12 cellular contexts compared by ENCODE assay signal in genomic region chr17:2060681-2061440, GRCh38. TPM values are rescaled to one million over a fixed set of nuclear protein-coding genes. Genes with fewer than 3 reads are reported as not detected.
DNase-seq lines count a peak whose midpoint lies in the region; ATAC-seq and TF ChIP-seq lines count a peak whose summit lies in the region.
"Had no signal": no experiment of that assay in that cellular context is flagged by ENCODE, and none has a peak within 500 bp of the region (broad histone marks: within the 10 kb centered on the region; RNA-seq: fewer than 3 reads in every experiment).

No MANE protein-coding gene starts in this region.

- POLR2A ChIA-PET in activated CD4-positive, alpha-beta memory T cell treated with anti-CD3 and anti-CD28 coated beads for 36 hours (lab: Charles Lee) = interaction anchor here (1.0 kb wide), 1 partner anchor 215 kb away, joined by 5 read pairs; no protein-coding TSS in a partner anchor
- POLR2A ChIA-PET in activated CD4-positive, alpha-beta memory T cell treated with anti-CD3 and anti-CD28 coated beads, Interleukin-2, amount 10 ng/mL, durations not matched to agents 7 days and 5 days (lab: Charles Lee) = interaction anchor here (1.0 to 5.9 kb wide), 4 partner anchors 9 to 184 kb away, joined by 3 to 58 read pairs (median 12); no protein-coding TSS in a partner anchor

- H3K9me3 Mint-ChIP-seq in activated CD4-positive, alpha-beta memory T cell treated with anti-CD3 and anti-CD28 coated beads for 36 hours = no peaks in the 10 kb centered on the region
- H3K9me3 Mint-ChIP-seq in activated CD4-positive, alpha-beta memory T cell treated with anti-CD3 and anti-CD28 coated beads, Interleukin-2, amount 10 ng/mL, durations not matched to agents 7 days and 5 days = no peaks in the 10 kb centered on the region
- H3K9me3 Mint-ChIP-seq in endothelial cell (ENCODE audit: unreplicated experiment) = no peaks in the 10 kb centered on the region

- H3K9ac ChIP-seq in muscle layer of colon (ENCODE audit: low read length) = no peak overlapping the region

- H3K27ac ChIP-seq in muscle layer of colon (ENCODE audit: low read depth, low read length) (peak overlapping the region; percentile 75), tibial nerve (peak overlapping the region; percentile 66 to 92 (median 92))

- no peak for DNase-seq in activated CD4-positive, alpha-beta memory T cell treated with anti-CD3 and anti-CD28 coated beads for 36 hours
- no peak for DNase-seq in activated CD4-positive, alpha-beta memory T cell treated with anti-CD3 and anti-CD28 coated beads, Interleukin-2, amount 10 ng/mL, durations not matched to agents 7 days and 5 days
- DNase-seq in endothelial cell (ENCODE audit: low spot score) (no peak), tibial nerve (ENCODE audit: low spot score in 2 of 2) (no peak), GF-D8 (lab: John Stamatoyannopoulos, UW) (no peak), hippocampal formation (lab: John Stamatoyannopoulos, UW) (no peak)
- DNase-seq: endodermal cell, NCI-H1105, T-helper 9 cell had no signal

- no peak for ATAC-seq in GM21825 (IDR thresholded peaks at IDR 0.05; ENCODE audit: unreplicated experiment)
- ATAC-seq: pancreas had no signal

- peak overlapping the region; percentile 24 for H3K27ac Mint-ChIP-seq in activated CD4-positive, alpha-beta memory T cell treated with anti-CD3 and anti-CD28 coated beads for 36 hours
- no peak overlapping the region for H3K27ac Mint-ChIP-seq in activated CD4-positive, alpha-beta memory T cell treated with anti-CD3 and anti-CD28 coated beads, Interleukin-2, amount 10 ng/mL, durations not matched to agents 7 days and 5 days
- no peak overlapping the region for H3K27ac Mint-ChIP-seq in endothelial cell (ENCODE audit: unreplicated experiment)
- H3K27ac Mint-ChIP-seq: endodermal cell had no signal

- WGBS in tibial nerve, 2 donors = 57 to 71% methylated on average over 18 to 21 of the region's 21 CpGs

- peaks cover 0 to 11% of the 10 kb centered on the region in 2 donors for H3K27me3 ChIP-seq in muscle layer of colon (ENCODE audit: control insufficient read depth in 1 of 2, insufficient read depth in 2 of 2, low read length in 2 of 2)
- H3K27me3 ChIP-seq in tibial nerve = peaks cover 0 to 17% of the 10 kb centered on the region in 2 donors

- TF ChIP-seq CTCF in endothelial cell (IDR thresholded peaks at IDR 0.05; ENCODE audit: unreplicated experiment) (no peak), tibial nerve (IDR thresholded peaks at IDR 0.05) (no peak)

- intact Hi-C loops in activated CD4-positive, alpha-beta memory T cell treated with anti-CD3 and anti-CD28 coated beads for 36 hours (cut with micrococcal nuclease) = no loop called here

- peaks cover 48% of the 10 kb centered on the region for H3K4me1 ChIP-seq in muscle layer of colon (ENCODE audit: insufficient read depth, low read length)
- H3K4me1 ChIP-seq in tibial nerve = peaks cover 0 to 94% (median 62%) of the 10 kb centered on the region in 4 donors
- H3K4me1 ChIP-seq: pancreas had no signal

- peaks cover 5% of the 10 kb centered on the region for H3K27me3 Mint-ChIP-seq in activated CD4-positive, alpha-beta memory T cell treated with anti-CD3 and anti-CD28 coated beads for 36 hours
- H3K27me3 Mint-ChIP-seq in activated CD4-positive, alpha-beta memory T cell treated with anti-CD3 and anti-CD28 coated beads, Interleukin-2, amount 10 ng/mL, durations not matched to agents 7 days and 5 days = peaks cover 1% of the 10 kb centered on the region
- peaks cover 26% of the 10 kb centered on the region for H3K27me3 Mint-ChIP-seq in endothelial cell (ENCODE audit: unreplicated experiment)

- H3K36me3 Mint-ChIP-seq in activated CD4-positive, alpha-beta memory T cell treated with anti-CD3 and anti-CD28 coated beads for 36 hours = peaks cover 54% of the 10 kb centered on the region
- H3K36me3 Mint-ChIP-seq in activated CD4-positive, alpha-beta memory T cell treated with anti-CD3 and anti-CD28 coated beads, Interleukin-2, amount 10 ng/mL, durations not matched to agents 7 days and 5 days (ENCODE audit: low read depth) = peaks cover 60% of the 10 kb centered on the region
- H3K36me3 Mint-ChIP-seq in endothelial cell (ENCODE audit: low read depth, unreplicated experiment) = peaks cover 31% of the 10 kb centered on the region

- H3K4me3 Mint-ChIP-seq in activated CD4-positive, alpha-beta memory T cell treated with anti-CD3 and anti-CD28 coated beads for 36 hours = no peak overlapping the region
- H3K4me3 Mint-ChIP-seq in activated CD4-positive, alpha-beta memory T cell treated with anti-CD3 and anti-CD28 coated beads, Interleukin-2, amount 10 ng/mL, durations not matched to agents 7 days and 5 days = no peak overlapping the region
- peak overlapping the region; percentile 37 for H3K4me3 Mint-ChIP-seq in endothelial cell (ENCODE audit: unreplicated experiment)
- H3K4me3 Mint-ChIP-seq: endodermal cell had no signal

- peaks cover 12% of the 10 kb centered on the region for H3K4me1 Mint-ChIP-seq in activated CD4-positive, alpha-beta memory T cell treated with anti-CD3 and anti-CD28 coated beads for 36 hours (ENCODE audit: low read depth)
- peaks cover 58% of the 10 kb centered on the region for H3K4me1 Mint-ChIP-seq in activated CD4-positive, alpha-beta memory T cell treated with anti-CD3 and anti-CD28 coated beads, Interleukin-2, amount 10 ng/mL, durations not matched to agents 7 days and 5 days
- H3K4me1 Mint-ChIP-seq in endothelial cell (ENCODE audit: unreplicated experiment) = peaks cover 47% of the 10 kb centered on the region

- no peak for TF ChIP-seq EP300 in tibial nerve (IDR thresholded peaks at IDR 0.05)

- H3K9me3 ChIP-seq in muscle layer of colon (ENCODE audit: low read length) = no peaks in the 10 kb centered on the region
- no peaks in the 10 kb centered on the region for H3K9me3 ChIP-seq in tibial nerve
- H3K9me3 ChIP-seq: pancreas had no signal

- H3K36me3 ChIP-seq in muscle layer of colon (ENCODE audit: insufficient read depth, low read length) (peaks cover 31% of the 10 kb centered on the region), tibial nerve (peaks cover 0 to 87% (median 0%) of the 10 kb centered on the region in 3 donors)

- no peak for TF ChIP-seq POLR2A in tibial nerve (IDR thresholded peaks at IDR 0.05)

- CTCF ChIA-PET in activated CD4-positive, alpha-beta memory T cell treated with anti-CD3 and anti-CD28 coated beads for 36 hours (lab: Charles Lee) = interaction anchor here (1.2 to 8.5 kb wide), 3 partner anchors 23 to 184 kb away, joined by 3 to 288 read pairs (median 90); no protein-coding TSS in a partner anchor
- CTCF ChIA-PET in activated CD4-positive, alpha-beta memory T cell treated with anti-CD3 and anti-CD28 coated beads, Interleukin-2, amount 10 ng/mL, durations not matched to agents 7 days and 5 days (lab: Charles Lee) = interaction anchor here (0.9 to 7.9 kb wide), 3 partner anchors 9 to 219 kb away, joined by 4 to 210 read pairs (median 37); no protein-coding TSS in a partner anchor

- H3K4me3 ChIP-seq in muscle layer of colon (ENCODE audit: low read depth in 1 of 2, low read length in 2 of 2) (no peak overlapping the region), tibial nerve (no peak overlapping the region)

RNA-seq across cellular contexts. Expression of gene HIC1, which starts 6.0 kb away (rescaled TPM):
- total RNA-seq in activated CD4-positive, alpha-beta memory T cell treated with anti-CD3 and anti-CD28 coated beads for 36 hours = 10 to 100 TPM; 13.1 to 13.2 TPM
- 10 to 100 TPM; 38.3 to 39.8 TPM for total RNA-seq in activated CD4-positive, alpha-beta memory T cell treated with anti-CD3 and anti-CD28 coated beads, Interleukin-2, amount 10 ng/mL, durations not matched to agents 7 days and 5 days
- total RNA-seq in endothelial cell (ENCODE audit: unreplicated experiment) (0.72 TPM), tibial nerve (10 to 100 TPM; 27.6 to 64.7 (median 50.0) TPM)

RNA-seq across cellular contexts. Expression of gene OVCA2, which starts 19.0 kb away (rescaled TPM):
- 10 to 100 TPM; 31.7 to 34.8 TPM for total RNA-seq in activated CD4-positive, alpha-beta memory T cell treated with anti-CD3 and anti-CD28 coated beads for 36 hours
- total RNA-seq in activated CD4-positive, alpha-beta memory T cell treated with anti-CD3 and anti-CD28 coated beads, Interleukin-2, amount 10 ng/mL, durations not matched to agents 7 days and 5 days = 10 to 100 TPM; 43.2 to 45.4 TPM
- total RNA-seq in endothelial cell (ENCODE audit: unreplicated experiment) = 32.7 TPM
- 10 to 100 TPM; 18.6 to 37.3 (median 35.0) TPM for total RNA-seq in tibial nerve

RNA-seq across cellular contexts. Expression of gene DPH1, which starts 30.9 kb away (rescaled TPM):
- total RNA-seq in activated CD4-positive, alpha-beta memory T cell treated with anti-CD3 and anti-CD28 coated beads for 36 hours = 10 to 100 TPM; 29.4 to 31.1 TPM
- 10 to 100 TPM; 28.4 to 28.8 TPM for total RNA-seq in activated CD4-positive, alpha-beta memory T cell treated with anti-CD3 and anti-CD28 coated beads, Interleukin-2, amount 10 ng/mL, durations not matched to agents 7 days and 5 days
- total RNA-seq in endothelial cell (ENCODE audit: unreplicated experiment) = 27.1 TPM
- 100 to 1,000 TPM in 1 of 4 donors, 10 to 100 TPM in 3; 56.3 to 137 (median 63.9) TPM for total RNA-seq in tibial nerve

RNA-seq across cellular contexts. Expression of gene RTN4RL1, which starts 35.7 kb away (rescaled TPM):
- total RNA-seq in activated CD4-positive, alpha-beta memory T cell treated with anti-CD3 and anti-CD28 coated beads for 36 hours = under 1 TPM; 0.17 to 0.21 TPM
- total RNA-seq in activated CD4-positive, alpha-beta memory T cell treated with anti-CD3 and anti-CD28 coated beads, Interleukin-2, amount 10 ng/mL, durations not matched to agents 7 days and 5 days = under 1 TPM; 0.33 to 0.35 TPM
- total RNA-seq in endothelial cell (ENCODE audit: unreplicated experiment) (not detected), tibial nerve (10 to 100 TPM in 1 of 4 donors, 1 to 10 TPM in 3; 7.3 to 12.6 (median 7.8) TPM)
